ENCODE assay signal across 8 cellular contexts in genomic region chr16:74666425-74667214, GRCh38. TPM values are rescaled to one million over a fixed set of nuclear protein-coding genes. Genes with fewer than 3 reads are reported as not detected.
DNase-seq lines count a peak whose midpoint lies in the region; ATAC-seq, FAIRE-seq and TF ChIP-seq lines count a peak whose summit lies in the region.

RFWD3 (minus strand) TSS chr16:74666877; CDS start chr16:74661449, 5,428 bp downstream.

- no peaks in the 10 kb centered on the region for H3K9me3 ChIP-seq in astrocyte (ENCODE audit: insufficient read depth, low read depth, low read length)

- H3K9me3 Mint-ChIP-seq in T-helper 2 cell treated with Interferon-gamma antibody and Interleukin-4, amounts not matched to agents 5 μg/mL and 100 μg/mL, for 36 hours, result no peaks in the 10 kb centered on the region
- no peaks in the 10 kb centered on the region for H3K9me3 Mint-ChIP-seq in astrocyte (ENCODE audit: unreplicated experiment)

- H3K27me3 ChIP-seq in astrocyte (ENCODE audit: insufficient read depth, low read length), result no peaks in the 10 kb centered on the region
- H3K27me3 ChIP-seq in rectal smooth muscle tissue (ENCODE audit: control insufficient read depth, insufficient read depth, low read length), result no peaks in the 10 kb centered on the region

- H3K4me3 ChIP-seq in astrocyte (ENCODE audit: insufficient read depth, low read depth, low read length) (peak within 1 kb of the TSS; percentile 81), rectal smooth muscle tissue (ENCODE audit: low read length) (peak within 1 kb of the TSS; percentile 75)

- TF ChIP-seq CTCF in astrocyte (IDR thresholded peaks at IDR 0.05; ENCODE audit: insufficient read depth, low read depth, low read length), result no peak

- H4K20me1 ChIP-seq in astrocyte (ENCODE audit: insufficient read depth, low read length), result peaks cover 14% of the 10 kb centered on the region

- H3K4me1 Mint-ChIP-seq in T-helper 2 cell treated with Interferon-gamma antibody and Interleukin-4, amounts not matched to agents 5 μg/mL and 100 μg/mL, for 36 hours (ENCODE audit: low read depth), result peaks cover 31% of the 10 kb centered on the region
- H3K4me1 Mint-ChIP-seq in astrocyte (ENCODE audit: low read depth, unreplicated experiment), result peaks cover 6% of the 10 kb centered on the region

- H3K27me3 Mint-ChIP-seq in T-helper 2 cell treated with Interferon-gamma antibody and Interleukin-4, amounts not matched to agents 5 μg/mL and 100 μg/mL, for 36 hours (ENCODE audit: low read depth), result no peaks in the 10 kb centered on the region
- no peaks in the 10 kb centered on the region for H3K27me3 Mint-ChIP-seq in astrocyte (ENCODE audit: low read depth, unreplicated experiment)

- peak; percentile 86 to 91 for DNase-seq in NCI-H1930 (lab: John Stamatoyannopoulos, UW)
- peak; percentile 96 for DNase-seq in T-helper 2 cell treated with Interferon-gamma antibody and Interleukin-4, amounts not matched to agents 5 μg/mL and 100 μg/mL, for 36 hours (ENCODE audit: low spot score)
- peak; percentile 96 for DNase-seq in astrocyte (ENCODE audit: low read depth)
- peak; percentile 100 for DNase-seq in hepatic stellate cell (ENCODE audit: low spot score)
- no peak for DNase-seq in cortex of kidney (lab: John Stamatoyannopoulos, UW)

- H3K4me2 ChIP-seq in astrocyte (ENCODE audit: low read length), result peak within 1 kb of the TSS; percentile 95

- no peak for FAIRE-seq in astrocyte (lab: Jason Lieb, UNC)

- ATAC-seq in GM18502 (IDR thresholded peaks at IDR 0.05; ENCODE audit: poor library complexity, unreplicated experiment) (peak; percentile 100), HG02970 (IDR thresholded peaks at IDR 0.05; ENCODE audit: low FRiP score, unreplicated experiment) (peak; percentile 99)

- H3K9ac ChIP-seq in astrocyte (ENCODE audit: low read length), result peak within 1 kb of the TSS; percentile 88
- peak within 1 kb of the TSS; percentile 6 for H3K9ac ChIP-seq in rectal smooth muscle tissue (ENCODE audit: low read length)

- H3K4me1 ChIP-seq in astrocyte (ENCODE audit: insufficient read depth, low read length) (no peaks in the 10 kb centered on the region), rectal smooth muscle tissue (ENCODE audit: control insufficient read depth, insufficient read depth, low read length) (no peaks in the 10 kb centered on the region)

- peaks cover 10% of the 10 kb centered on the region for H3K36me3 ChIP-seq in astrocyte (ENCODE audit: insufficient read depth, low read length)
- H3K36me3 ChIP-seq in rectal smooth muscle tissue (ENCODE audit: control insufficient read depth, insufficient read depth, low read length), result peaks cover 11% of the 10 kb centered on the region

- H3K27ac Mint-ChIP-seq in T-helper 2 cell treated with Interferon-gamma antibody and Interleukin-4, amounts not matched to agents 5 μg/mL and 100 μg/mL, for 36 hours, result peak within 1 kb of the TSS; percentile 95
- H3K27ac Mint-ChIP-seq in astrocyte (ENCODE audit: unreplicated experiment), result peak within 1 kb of the TSS; percentile 66

- peak within 1 kb of the TSS; percentile 93 for H2AFZ ChIP-seq in astrocyte (ENCODE audit: low read depth, low read length)

- H3K27ac ChIP-seq in astrocyte (ENCODE audit: low read depth, low read length), result peak within 1 kb of the TSS; percentile 73
- peak within 1 kb of the TSS; percentile 34 for H3K27ac ChIP-seq in rectal smooth muscle tissue (ENCODE audit: low read depth, low read length)

- H3K4me3 Mint-ChIP-seq in T-helper 2 cell treated with Interferon-gamma antibody and Interleukin-4, amounts not matched to agents 5 μg/mL and 100 μg/mL, for 36 hours, result peak within 1 kb of the TSS; percentile 90
- H3K4me3 Mint-ChIP-seq in astrocyte (ENCODE audit: unreplicated experiment), result peak within 1 kb of the TSS; percentile 90

- peaks cover 51% of the 10 kb centered on the region for H3K79me2 ChIP-seq in astrocyte (ENCODE audit: insufficient read depth, low read length)

- H3K36me3 Mint-ChIP-seq in T-helper 2 cell treated with Interferon-gamma antibody and Interleukin-4, amounts not matched to agents 5 μg/mL and 100 μg/mL, for 36 hours (ENCODE audit: low read depth), result peaks cover 48% of the 10 kb centered on the region
- H3K36me3 Mint-ChIP-seq in astrocyte (ENCODE audit: low read depth, unreplicated experiment), result peaks cover 7% of the 10 kb centered on the region

RNA-seq across cellular contexts. Expression of gene RFWD3, which starts in this region (rescaled TPM):
- total RNA-seq in astrocyte, result 32.2 and 34.3 TPM in 2 replicates
